In the genomic region with DNA sequence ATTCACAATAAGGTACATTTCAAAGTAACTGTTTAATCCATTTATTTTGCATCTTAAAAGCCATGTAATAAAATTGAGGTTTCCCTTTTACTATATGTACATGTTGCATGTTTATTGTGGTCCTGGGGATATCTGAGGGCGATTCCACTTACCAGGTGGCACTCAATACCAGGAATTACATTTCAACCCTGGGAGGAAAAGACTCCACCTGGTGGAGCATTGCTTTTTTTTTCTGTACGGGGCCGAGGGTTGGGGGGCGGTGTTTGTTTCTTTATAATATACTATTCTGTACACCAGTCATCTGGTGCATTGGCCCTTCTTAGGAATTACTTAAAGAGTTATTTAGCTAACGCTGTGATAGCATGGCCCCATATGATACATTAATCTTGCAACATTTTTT, we compare ENCODE assay signal across 14 cellular contexts. TPM values are rescaled to one million over a fixed set of nuclear protein-coding genes. Genes with fewer than 3 reads are reported as not detected.
DNase-seq lines count a peak whose midpoint lies in the region; ATAC-seq, FAIRE-seq and TF ChIP-seq lines count a peak whose summit lies in the region.
"Had no signal": no experiment of that assay in that cellular context is flagged by ENCODE, and none has a peak within 500 bp of the region (broad histone marks: within the 10 kb centered on the region; RNA-seq: fewer than 3 reads in every experiment).

No MANE protein-coding gene starts in this region.

- intact Hi-C loops in left lung (cut with DNase I), result no loop called here

- no peak overlapping the region for H3K9ac ChIP-seq in H1 (replicated peaks in 1 of 4; ENCODE audit: extremely low read depth in 1 of 4, low read depth in 3 of 4, low read length in 3 of 4)

- H3K27ac ChIP-seq in A549, result no peak overlapping the region
- H3K27ac ChIP-seq in H1 (ENCODE audit: low read depth, low read length), result no peak overlapping the region
- H3K27ac ChIP-seq in left lung, result no peak overlapping the region
- H3K27ac ChIP-seq: adrenal gland, pancreas, testis had no signal

- H3K9me3 ChIP-seq in A549, result no peaks in the 10 kb centered on the region
- H3K9me3 ChIP-seq in H1 (ENCODE audit: insufficient read depth in 2 of 2, low read depth in 1 of 2, low read length in 1 of 2), result no peaks in the 10 kb centered on the region
- no peaks in the 10 kb centered on the region for H3K9me3 ChIP-seq in left lung
- H3K9me3 ChIP-seq: adrenal gland, pancreas, testis had no signal

- H2BK12ac ChIP-seq in H1 (ENCODE audit: low read depth, low read length), result no peak overlapping the region

- TF ChIP-seq CTCF in A549 (IDR thresholded peaks at IDR 0.05) (peak; percentile 22; the same call in 1 of the 3 replicates), H1 (IDR thresholded peaks at IDR 0.05; ENCODE audit: control extremely low read depth in 1 of 3, insufficient read depth in 1 of 3, low read depth in 1 of 3, low read length in 3 of 3) (peak; percentile 5 to 50 (median 49)), left lung (IDR thresholded peaks at IDR 0.05) (no peak)

- H3K36me3 ChIP-seq in H1 (ENCODE audit: control insufficient read depth in 2 of 4, insufficient read depth in 4 of 4, low read length in 3 of 4), result no peaks in the 10 kb centered on the region
- no peaks in the 10 kb centered on the region for H3K36me3 ChIP-seq in left lung
- H3K36me3 ChIP-seq: adrenal gland, pancreas had no signal

- H2AK5ac ChIP-seq in H1 (ENCODE audit: low read depth, low read length), result no peak overlapping the region

- H3K4me1 ChIP-seq in A549 (peaks cover 10% of the 10 kb centered on the region; the same call in 2 of the 3 replicates), H1 (replicated peaks in 1 of 4; ENCODE audit: control insufficient read depth in 3 of 4, insufficient read depth in 4 of 4, low read length in 3 of 4) (no peaks in the 10 kb centered on the region), left lung (peaks cover 0 to 43% of the 10 kb centered on the region in 2 donors)
- H3K4me1 ChIP-seq: adrenal gland, pancreas, testis had no signal

- H3K4me3 ChIP-seq in A549, result no peak overlapping the region
- no peak overlapping the region for H3K4me3 ChIP-seq in H1 (ENCODE audit: extremely low read depth in 1 of 4, insufficient read depth in 2 of 4, low read depth in 3 of 4, low read length in 4 of 4)
- H3K4me3 ChIP-seq in left lung, result no peak overlapping the region
- H3K4me3 ChIP-seq: adrenal gland, pancreas, testis had no signal

- H2BK20ac ChIP-seq in H1 (ENCODE audit: low read length), result no peak overlapping the region

- H3K4me2 ChIP-seq in A549 (no peak overlapping the region), H1 (ENCODE audit: insufficient read depth in 1 of 2, low read depth in 2 of 2, low read length in 2 of 2) (no peak overlapping the region)

- TF ChIP-seq RAD21 in A549 (conservative IDR thresholded peaks at IDR 0.05 in 1 of 2, IDR thresholded peaks at IDR 0.05 in 1 of 2) (peak; percentile 34 to 39; a peak in 3 of 5 replicates), H1 (IDR thresholded peaks at IDR 0.05 in 1 of 2, conservative IDR thresholded peaks at IDR 0.05 in 1 of 2; ENCODE audit: low read depth in 2 of 2, low read length in 2 of 2) (peak; percentile 36 to 66)

- WGBS in A549 (ENCODE audit: missing lambda C conversion rate), result 69% methylated on average over 5 of the region's 5 CpGs
- 67% methylated on average over 5 of the region's 5 CpGs; no CpG with 5 or more reads in 1 of the 2 experiments for whole genome bisulfite sequencing in H1 (ENCODE audit: extremely low coverage in 1 of 2, insufficient coverage in 1 of 2, insufficient read length in 1 of 2, insufficient replicate concordance in 2 of 2, low coverage in 1 of 2, low lambda C conversion rate in 2 of 2, missing lambda C conversion rate in 1 of 2), 2 experiments

- H4K8ac ChIP-seq in H1 (ENCODE audit: extremely low read depth, insufficient read depth, low read length), result no peak overlapping the region

- FAIRE-seq in A549 (lab: Jason Lieb, UNC) (no peak), H1 (lab: Jason Lieb, UNC) (no peak)
- FAIRE-seq: pancreas had no signal

- H2AFZ ChIP-seq in H1 (ENCODE audit: low read length), result no peak overlapping the region

- H3K23ac ChIP-seq in H1 (ENCODE audit: insufficient read length), result no peak overlapping the region

- ATAC-seq in A549, result peak in 1 of 2 experiments; percentile 58; a peak in 2 of 6 replicates
- no peak for ATAC-seq in left lung
- ATAC-seq: pancreas had no signal

- TF ChIP-seq POLR2A in A549 (IDR thresholded peaks at IDR 0.05; ENCODE audit: low read length) (no peak), H1 (IDR thresholded peaks at IDR 0.05; ENCODE audit: control extremely low read depth in 1 of 2, low read depth in 2 of 2, low read length in 2 of 2) (no peak)

- H3K4ac ChIP-seq in H1 (replicated peaks; ENCODE audit: insufficient read length, low read depth, low read length), result no peak overlapping the region

- CTCF ChIA-PET in A549 (lab: Yijun Ruan, JAX), result interaction anchor here (1.1 kb wide), 2 partner anchors 18 to 277 kb away, joined by 3 read pairs; no protein-coding TSS in a partner anchor
- CTCF ChIA-PET in H1 (lab: Charles Lee; ENCODE audit: partially characterized antibody), result interaction anchor here (0.7 to 2.4 kb wide), 11 partner anchors 10 to 295 kb away, joined by 3 to 17 read pairs (median 4); no protein-coding TSS in a partner anchor

- H3K56ac ChIP-seq in H1 (replicated peaks; ENCODE audit: insufficient read length, low read depth, low read length), result no peak overlapping the region

- no peak overlapping the region for H2BK120ac ChIP-seq in H1 (replicated peaks; ENCODE audit: low read depth, low read length)

- no peaks in the 10 kb centered on the region for H3K23me2 ChIP-seq in H1 (ENCODE audit: low read depth, low read length)

- no peak overlapping the region for H3K14ac ChIP-seq in H1 (ENCODE audit: insufficient read length)

- H3K27me3 ChIP-seq in H1 (replicated peaks in 1 of 4; ENCODE audit: control insufficient read depth in 3 of 4, extremely low read depth in 1 of 4, insufficient read depth in 3 of 4, low read length in 3 of 4) (no peaks in the 10 kb centered on the region), left lung (no peaks in the 10 kb centered on the region)
- H3K27me3 ChIP-seq: adrenal gland, pancreas, testis had no signal

- H4K91ac ChIP-seq in H1 (replicated peaks; ENCODE audit: insufficient read length, low read length), result no peak overlapping the region

- H4K20me1 ChIP-seq in H1 (replicated peaks in 1 of 2; ENCODE audit: control insufficient read depth in 1 of 2, insufficient read depth in 2 of 2, low read length in 2 of 2), result no peaks in the 10 kb centered on the region

- no peak for DNase-seq in A549 (ENCODE audit: low read depth in 1 of 2, low spot score in 1 of 2)
- DNase-seq in H4 (ENCODE audit: low spot score), result peak; percentile 21
- peak; percentile 37 for DNase-seq in NCI-H69 (lab: John Stamatoyannopoulos, UW)
- DNase-seq in H1 (ENCODE audit: low read depth in 1 of 2, low spot score in 2 of 2), result no peak
- no peak for DNase-seq in NCI-H1930 (lab: John Stamatoyannopoulos, UW)
- no peak for DNase-seq in activated CD4-positive, alpha-beta T cell treated with anti-CD3 and anti-CD28 coated beads, Interleukin-2, amount 50 U/mL, for 1 hour
- DNase-seq in left lung, result no peak
- no peak for DNase-seq in hepatic stellate cell (ENCODE audit: low spot score)
- DNase-seq: adrenal gland; caudate nucleus; NCI-H510A treated with DMSO at 0.1 percent for 48 hours; pancreas; stimulated activated CD4-positive, alpha-beta T cell treated with anti-CD3 and anti-CD28 coated beads, Interleukin-4, amount 100 ng/mL, for 4 hours; testis had no signal

- no peak overlapping the region for H4K5ac ChIP-seq in H1 (ENCODE audit: insufficient read length, low read depth, low read length)

- no peak overlapping the region for H3K18ac ChIP-seq in H1 (ENCODE audit: extremely low read depth, low read length)

- no peaks in the 10 kb centered on the region for H3K79me2 ChIP-seq in H1 (ENCODE audit: control insufficient read depth in 1 of 2, insufficient read depth in 2 of 2, low read length in 2 of 2)

- no peaks in the 10 kb centered on the region for H3K79me1 ChIP-seq in H1 (ENCODE audit: low read depth, low read length)

- no peak overlapping the region for H2BK15ac ChIP-seq in H1 (ENCODE audit: low read length)

- no peak overlapping the region for H2BK5ac ChIP-seq in H1 (ENCODE audit: low read depth, low read length)

- POLR2A ChIA-PET in A549 (lab: Yijun Ruan, JAX) (no interaction called here), H1 (lab: Charles Lee; ENCODE audit: partially characterized antibody) (no interaction called here)

- TF ChIP-seq EP300 in A549 (IDR thresholded peaks at IDR 0.05) (no peak), H1 (IDR thresholded peaks at IDR 0.05; ENCODE audit: borderline replicate concordance in 1 of 2, low read depth in 2 of 2, low read length in 2 of 2) (no peak)

TF ChIP-seq in A549, 52 proteins besides CTCF, POLR2A, EP300 and RAD21:
- TF ChIP-seq SMC3 (IDR thresholded peaks at IDR 0.05) (peak; percentile 48; the same call in 2 of the 3 replicates), CHD4 (IDR thresholded peaks at IDR 0.05; ENCODE audit: borderline replicate concordance) (no peak)
TF ChIP-seq in A549: peak in this region for 1.

RNA-seq across cellular contexts. Expression of a gene that starts 7.1 kb away (rescaled TPM):
- polyA plus RNA-seq in A549 (2011; rRNA removed) (0.21 and 0.31 TPM in 2 replicates), A549 (2017; fragmentation: RNase III; extraction: RNeasy Plus Mini Kit Qiagen cat#74134 plus additional on column Dnase treatment) (0.06 TPM in 1 of 3 replicates, not detected in the others), H1 (2011; rRNA removed) (0.05 TPM in 2 replicates)
- 0.01 TPM in 2 replicates for polyA plus RNA-seq in A549 (2012; cell fraction: cytosol; rRNA removed)
- polyA plus RNA-seq in A549 (2012; cell fraction: nucleus; rRNA removed), result 0.02 TPM in 1 of 2 replicates, not detected in the other
- polyA minus RNA-seq in A549 (2011; rRNA and poly(A)+ RNA removed), result 0.05 and 0.08 TPM in 2 replicates
- 75.8 and 80.5 TPM in 2 replicates for total RNA-seq in H4 (2014; rRNA removed; shearing (Covaris generic))
- 0.15 and 0.60 TPM in 2 replicates for total RNA-seq in H1 (2021; fragmentation: NEBNext Ultra II Directional; extraction: Animal tissue kit (Norgen Biotek cat#: 25700))
- polyA plus RNA-seq in H1 (2011; cell fraction: cytosol; rRNA removed), result 0.01 TPM
- 0.09 TPM for polyA plus RNA-seq in H1 (2011; cell fraction: nucleus; rRNA removed)
- 0.08 to 0.19 TPM (median 0.13 TPM) in 4 replicates for polyA plus RNA-seq in H1 (2012, experiment 1 of 2)
- polyA plus RNA-seq in H1 (2012, experiment 2 of 2), result not detected
- 0.06 TPM for polyA plus RNA-seq in H1 (2013, experiment 1 of 2)
- polyA plus RNA-seq in H1 (2013, experiment 2 of 2), result 0.13 TPM
- polyA minus RNA-seq in H1 (2011; rRNA and poly(A)+ RNA removed), result 0.10 and 0.16 TPM in 2 replicates
- polyA minus RNA-seq in H1 (2011; cell fraction: cytosol; rRNA and poly(A)+ RNA removed), result not detected
- polyA minus RNA-seq in H1 (2011; cell fraction: nucleus; rRNA and poly(A)+ RNA removed), result 0.60 TPM
- total RNA-seq in left lung, result 10 to 100 TPM; 28.9 to 42.0 TPM

Comparison
In these comparisons a context has a peak if more than half of its experiments do, and no peak if none do; other contexts are left out.
1. DNase-seq: peak in H4 (single experiment) and NCI-H69 (single experiment); none in A549 (0 of 2), H1 (0 of 2), NCI-H1930 (0 of 2), activated CD4-positive, alpha-beta T cell treated with anti-CD3 and anti-CD28 coated beads, Interleukin-2, amount 50 U/mL, for 1 hour (single experiment), left lung (0 of 2) and hepatic stellate cell (single experiment).
2. CTCF ChIP-seq: peak in A549 (single experiment) and H1 (3 of 3); none in left lung (0 of 2).
3. RNA of a gene that starts 7.1 kb away (total RNA-seq): 75.8 to 80.5 TPM in H4 and 28.9 to 42.0 TPM in left lung; 0.15 to 0.60 TPM in H1; every median in the first group is over 10 times any median in the second.